In genomic region chr2:241901018-241901380, GRCh38 we compare ENCODE assay signal across 20 cellular contexts. TPM values are rescaled to one million over a fixed set of nuclear protein-coding genes. Genes with fewer than 3 reads are reported as not detected.
DNase-seq lines count a peak whose midpoint lies in the region; ATAC-seq and TF ChIP-seq lines count a peak whose summit lies in the region.
"Had no signal": no experiment of that assay in that cellular context is flagged by ENCODE, and none has a peak within 500 bp of the region (broad histone marks: within the 10 kb centered on the region; RNA-seq: fewer than 3 reads in every experiment).

No MANE protein-coding gene starts in this region.

- peaks cover 58% of the 10 kb centered on the region for H3K36me3 ChIP-seq in BLaER1
- no peaks in the 10 kb centered on the region for H3K36me3 ChIP-seq in osteoblast (ENCODE audit: insufficient read depth, low read length)

- H3K4me3 ChIP-seq in BLaER1, result peak overlapping the region; percentile 14; the same call in 1 of the 2 replicates
- no peak overlapping the region for H3K4me3 ChIP-seq in osteoblast (ENCODE audit: insufficient read depth, low read length)
- H3K4me3 ChIP-seq: GM12878, lung had no signal

- TF ChIP-seq CTCF in H9 (conservative IDR thresholded peaks at IDR 0.05) (no peak), foreskin keratinocyte (conservative IDR thresholded peaks at IDR 0.05) (no peak), osteoblast (IDR thresholded peaks at IDR 0.05; ENCODE audit: extremely low read depth, low read depth, low read length) (no peak)

- DNase-seq in H9 (peak; percentile 27), foreskin keratinocyte (peak in 1 of 2 donors; percentile 11), osteoblast (ENCODE audit: insufficient read length, low spot score, missing footprints) (peak; percentile 22), NCI-H187 (lab: John Stamatoyannopoulos, UW) (no peak), occipital lobe (lab: John Stamatoyannopoulos, UW) (no peak)
- DNase-seq in activated naive CD4-positive, alpha-beta T cell treated with Interleukin-2 at 50 U/mL for 16 hours, result no peak
- DNase-seq: activated CD4-positive, CD25-positive, alpha-beta regulatory T cell; activated effector memory CD4-positive, alpha-beta T cell treated with Interleukin-2 at 50 U/mL for 16 hours; naive thymus-derived CD4-positive, alpha-beta T cell; NCI-H1930; NCI-H446; SHP77 treated with DMSO at 0.1 percent for 48 hours; T-helper 1 cell had no signal

- H3K79me2 ChIP-seq in H9 (ENCODE audit: insufficient read depth, low read length), result no peaks in the 10 kb centered on the region
- no peaks in the 10 kb centered on the region for H3K79me2 ChIP-seq in osteoblast (ENCODE audit: insufficient read depth, low read length)

- peaks cover 95% of the 10 kb centered on the region for H3K4me1 ChIP-seq in BLaER1
- H3K4me1 ChIP-seq in H9 (ENCODE audit: insufficient read depth, low read length), result no peaks in the 10 kb centered on the region; the same call in 1 of the 2 replicates
- peaks cover 3% of the 10 kb centered on the region for H3K4me1 ChIP-seq in foreskin keratinocyte
- no peaks in the 10 kb centered on the region for H3K4me1 ChIP-seq in osteoblast (ENCODE audit: insufficient read depth, low read length)

- H3K9me3 ChIP-seq in BLaER1 (no peaks in the 10 kb centered on the region), H9 (ENCODE audit: control insufficient read depth, low read depth, low read length) (no peaks in the 10 kb centered on the region), osteoblast (ENCODE audit: low read depth, low read length) (no peaks in the 10 kb centered on the region)

- H3T11ph ChIP-seq in H9 (ENCODE audit: low read length), result no peak overlapping the region

- peaks cover 3% of the 10 kb centered on the region; the same call in 1 of the 2 replicates for H3K27me3 Mint-ChIP-seq in H9 (ENCODE audit: low read depth)
- H3K27me3 Mint-ChIP-seq: naive thymus-derived CD4-positive, alpha-beta T cell had no signal

- H3K4ac ChIP-seq in H9 (ENCODE audit: low read depth, low read length), result no peak overlapping the region

- no peak overlapping the region for H2BK5ac ChIP-seq in H9 (ENCODE audit: insufficient read length, low read length)

- H3K56ac ChIP-seq in H9 (ENCODE audit: insufficient read length, low read depth, low read length), result no peak overlapping the region

- H3K23ac ChIP-seq in H9 (ENCODE audit: insufficient read length, low read depth, low read length), result no peak overlapping the region

- H4K91ac ChIP-seq in H9 (ENCODE audit: insufficient read length, low read depth, low read length), result no peak overlapping the region

- H3K4me1 Mint-ChIP-seq in H9, result peaks cover 22 to 32% of the 10 kb centered on the region in 2 experiments

- H3K23me2 ChIP-seq in H9 (ENCODE audit: insufficient read length, low read depth, low read length, poor library complexity, severe bottlenecking), result peaks cover 5% of the 10 kb centered on the region

- no peak overlapping the region for H4K5ac ChIP-seq in H9 (ENCODE audit: insufficient read length, low read depth, low read length)

- peaks cover 0 to 7% (median 0%) of the 10 kb centered on the region in 3 experiments; a peak in 3 of 7 replicates for H3K36me3 Mint-ChIP-seq in H9 (ENCODE audit: insufficient read depth in 1 of 3, low read depth in 3 of 3)

- ATAC-seq in foreskin keratinocyte, result peak; percentile 20
- ATAC-seq in GM19351 (IDR thresholded peaks at IDR 0.05; ENCODE audit: unreplicated experiment), result no peak
- ATAC-seq: GM12878; naive thymus-derived CD4-positive, alpha-beta T cell had no signal

- peak overlapping the region; percentile 61 for H3K27ac ChIP-seq in BLaER1
- no peak overlapping the region for H3K27ac ChIP-seq in H9 (ENCODE audit: insufficient read length, low read depth, low read length)
- no peak overlapping the region for H3K27ac ChIP-seq in foreskin keratinocyte
- no peak overlapping the region for H3K27ac ChIP-seq in osteoblast (ENCODE audit: low read depth, low read length)

- H3K4me3 Mint-ChIP-seq in H9, result peak overlapping the region in 1 of 2 experiments; percentile 81; a peak in 2 of 5 replicates

- peak overlapping the region; percentile 61 for H3K18ac ChIP-seq in H9 (ENCODE audit: insufficient read length, low read depth, low read length)

- no peak overlapping the region for H2BK120ac ChIP-seq in H9 (ENCODE audit: low read depth, low read length, poor library complexity, severe bottlenecking)

- no CpG with 5 or more reads among the region's 21 CpGs for WGBS in H9 (ENCODE audit: extremely low coverage, insufficient read length, low lambda C conversion rate)

- H3K79me1 ChIP-seq in H9 (ENCODE audit: insufficient read depth, low read depth, low read length, poor library complexity, severe bottlenecking), result no peaks in the 10 kb centered on the region

- H3K4me2 ChIP-seq in BLaER1, result peak overlapping the region; percentile 82
- H3K4me2 ChIP-seq in H9 (ENCODE audit: insufficient read depth, insufficient read length, low read length), result no peak overlapping the region
- H3K4me2 ChIP-seq in osteoblast (ENCODE audit: insufficient read depth, low read length), result no peak overlapping the region

- no peak overlapping the region for H2BK15ac ChIP-seq in H9 (ENCODE audit: low read depth, low read length)

- peaks cover 93% of the 10 kb centered on the region for H4K20me1 ChIP-seq in BLaER1
- no peaks in the 10 kb centered on the region for H4K20me1 ChIP-seq in H9 (ENCODE audit: control insufficient read depth, insufficient read depth, insufficient read length)
- no peaks in the 10 kb centered on the region for H4K20me1 ChIP-seq in osteoblast (ENCODE audit: insufficient read depth, low read length)

- H2AK5ac ChIP-seq in H9 (ENCODE audit: insufficient read length, low read length), result no peak overlapping the region

- peak overlapping the region; percentile 70 for H3K14ac ChIP-seq in H9 (ENCODE audit: insufficient read depth, low read length)

- H3K9me3 Mint-ChIP-seq in H9, result no peaks in the 10 kb centered on the region; a peak in 1 of 5 replicates

- peak overlapping the region in 1 of 3 experiments; percentile 52; a peak in 1 of 7 replicates for H3K27ac Mint-ChIP-seq in H9
- H3K27ac Mint-ChIP-seq: naive thymus-derived CD4-positive, alpha-beta T cell had no signal

- H2AFZ ChIP-seq in H9 (ENCODE audit: low read length), result no peak overlapping the region
- H2AFZ ChIP-seq in osteoblast (ENCODE audit: low read length), result no peak overlapping the region

- H4K8ac ChIP-seq in H9 (replicated peaks; ENCODE audit: insufficient read length, low read depth, low read length), result no peak overlapping the region

- H2BK20ac ChIP-seq in H9 (ENCODE audit: low read depth, low read length, poor library complexity, severe bottlenecking), result no peak overlapping the region

- no peak overlapping the region for H2BK12ac ChIP-seq in H9 (ENCODE audit: insufficient read length, low read depth, low read length)

- H3K27me3 ChIP-seq in BLaER1 (no peaks in the 10 kb centered on the region), H9 (ENCODE audit: insufficient read depth, low read length) (no peaks in the 10 kb centered on the region; the same call in 1 of the 2 replicates), foreskin keratinocyte (peaks cover 8% of the 10 kb centered on the region), osteoblast (ENCODE audit: insufficient read depth, low read length) (peaks cover 5% of the 10 kb centered on the region)

- H3K9ac ChIP-seq in BLaER1 (peak overlapping the region; percentile 68), H9 (ENCODE audit: extremely low read depth, insufficient read length, low read length) (no peak overlapping the region)

RNA-seq across cellular contexts. Expression of gene RTP5, which starts 31.5 kb away (rescaled TPM):
- not detected in 2 replicates for total RNA-seq in H9 (2021)
- total RNA-seq in foreskin keratinocyte, result not detected in 2 replicates
- not detected in 2 replicates for polyA plus RNA-seq in foreskin keratinocyte
- total RNA-seq in osteoblast, result not detected in 2 replicates
- total RNA-seq in occipital lobe, result 2.5 TPM
- total RNA-seq: G401, GM12878, M059J, right cardiac atrium had no signal
- polyA plus RNA-seq: naive thymus-derived CD4-positive, alpha-beta T cell had no signal

RNA-seq across cellular contexts. Expression of gene PDCD1, which starts 42.3 kb away (rescaled TPM):
- total RNA-seq in H9 (2021), result 1.4 and 1.6 TPM in 2 replicates
- not detected in 2 replicates for total RNA-seq in foreskin keratinocyte
- polyA plus RNA-seq in foreskin keratinocyte, result not detected in 2 replicates
- not detected in 2 replicates for total RNA-seq in osteoblast
- total RNA-seq in occipital lobe, result not detected
- total RNA-seq: G401, M059J had no signal

Comparison
In these comparisons a context has a peak if more than half of its experiments do, and no peak if none do; other contexts are left out.
1. DNase-seq: peak in H9 (single experiment) and osteoblast (single experiment); none in NCI-H187 (0 of 2), occipital lobe (single experiment) and activated naive CD4-positive, alpha-beta T cell treated with Interleukin-2 at 50 U/mL for 16 hours (single experiment).